In genomic region chr5:82019342-82020138, GRCh38 we compare ENCODE assay signal across 11 cellular contexts. TPM values are rescaled to one million over a fixed set of nuclear protein-coding genes. Genes with fewer than 3 reads are reported as not detected.
DNase-seq lines count a peak whose midpoint lies in the region; FAIRE-seq and TF ChIP-seq lines count a peak whose summit lies in the region.
"Had no signal": no experiment of that assay in that cellular context is flagged by ENCODE, and none has a peak within 500 bp of the region (broad histone marks: within the 10 kb centered on the region; RNA-seq: fewer than 3 reads in every experiment).

No MANE protein-coding gene starts in this region.

- peaks cover 3% of the 10 kb centered on the region for H3K36me3 Mint-ChIP-seq in activated CD4-positive, alpha-beta T cell treated with anti-CD3 and anti-CD28 coated beads, Interleukin-2, amount 10 ng/mL, durations not matched to agents 24 days and 14 days (ENCODE audit: low read depth)

- no peak overlapping the region for H3K4me3 Mint-ChIP-seq in activated CD4-positive, alpha-beta T cell treated with anti-CD3 and anti-CD28 coated beads, Interleukin-2, amount 10 ng/mL, durations not matched to agents 24 days and 14 days

- H3K27ac Mint-ChIP-seq in activated CD4-positive, alpha-beta T cell treated with anti-CD3 and anti-CD28 coated beads, Interleukin-2, amount 10 ng/mL, durations not matched to agents 24 days and 14 days = no peak overlapping the region

- H3K9me3 Mint-ChIP-seq in activated CD4-positive, alpha-beta T cell treated with anti-CD3 and anti-CD28 coated beads, Interleukin-2, amount 10 ng/mL, durations not matched to agents 24 days and 14 days = peaks cover 10% of the 10 kb centered on the region

- no peaks in the 10 kb centered on the region for H3K27me3 ChIP-seq in thyroid gland

- H3K9me3 ChIP-seq in thyroid gland = no peaks in the 10 kb centered on the region

- no peaks in the 10 kb centered on the region for H3K27me3 Mint-ChIP-seq in activated CD4-positive, alpha-beta T cell treated with anti-CD3 and anti-CD28 coated beads, Interleukin-2, amount 10 ng/mL, durations not matched to agents 24 days and 14 days

- TF ChIP-seq CTCF in fibroblast of the aortic adventitia (IDR thresholded peaks at IDR 0.05; ENCODE audit: insufficient read depth, low read length) (no peak), thyroid gland (IDR thresholded peaks at IDR 0.05) (no peak)

- no peak for FAIRE-seq in H54 (lab: Jason Lieb, UNC)
- FAIRE-seq: urothelium cell line had no signal

- H3K36me3 ChIP-seq in thyroid gland = no peaks in the 10 kb centered on the region

- peaks cover 7 to 9% of the 10 kb centered on the region in 2 donors for H3K4me1 ChIP-seq in thyroid gland

- H3K27ac ChIP-seq in thyroid gland = no peak overlapping the region

- no peaks in the 10 kb centered on the region for H3K4me1 Mint-ChIP-seq in activated CD4-positive, alpha-beta T cell treated with anti-CD3 and anti-CD28 coated beads, Interleukin-2, amount 10 ng/mL, durations not matched to agents 24 days and 14 days

- intact Hi-C loops in activated CD4-positive, alpha-beta T cell treated with anti-CD3 and anti-CD28 coated beads, Interleukin-2, amount 10 ng/mL, durations not matched to agents 24 days and 14 days (cut with micrococcal nuclease) = no loop called here
- intact Hi-C loops in thyroid gland (cut with DNase I) = no loop called here

- TF ChIP-seq POLR2A in thyroid gland (IDR thresholded peaks at IDR 0.05) (no peak), H54 (IDR thresholded peaks at IDR 0.05; ENCODE audit: low read depth, low read length) (no peak)

- WGBS in thyroid gland, 2 donors = 48 to 55% methylated on average over 5 of the region's 5 CpGs

- no peak overlapping the region for H3K4me3 ChIP-seq in fibroblast of the aortic adventitia (ENCODE audit: low read depth, low read length)
- H3K4me3 ChIP-seq in thyroid gland (replicated peaks in 1 of 3) = no peak overlapping the region

- peak; percentile 46 for DNase-seq in activated CD4-positive, alpha-beta T cell treated with anti-CD3 and anti-CD28 coated beads, Interleukin-2, amount 10 ng/mL, durations not matched to agents 24 days and 14 days
- DNase-seq in activated CD4-positive, alpha-beta T cell treated with anti-CD3 and anti-CD28 coated beads, Interleukin-2, amount 50 U/mL, for 1 hour = no peak
- DNase-seq in NCI-H446 treated with DMSO at 0.1 percent for 48 hours (lab: John Stamatoyannopoulos, UW) (peak; percentile 17), fibroblast of the aortic adventitia (ENCODE audit: low read depth) (peak; percentile 17), thyroid gland (peak; percentile 32 to 46), H54 (ENCODE audit: insufficient read length, low spot score) (no peak), SW 1271 (lab: John Stamatoyannopoulos, UW) (no peak)
- DNase-seq in activated CD4-positive, CD25-positive, alpha-beta regulatory T cell (lab: John Stamatoyannopoulos, UW) = no peak
- DNase-seq: activated CD4-positive, alpha-beta T cell treated with anti-CD3 and anti-CD28 coated beads for 4 hours; activated naive CD4-positive, alpha-beta T cell treated with anti-CD3 and anti-CD28 coated beads, Interleukin-2, amount 50 U/mL, for 16 hours had no signal

RNA-seq across cellular contexts. Expression of gene ATG10, which starts 47.7 kb away (rescaled TPM):
- total RNA-seq in activated CD4-positive, alpha-beta T cell treated with anti-CD3 and anti-CD28 coated beads, Interleukin-2, amount 10 ng/mL, durations not matched to agents 24 days and 14 days = 5.8 and 5.9 TPM in 2 replicates
- total RNA-seq in fibroblast of the aortic adventitia (ENCODE audit: low replicate concordance) = 8.8 and 16.8 TPM in 2 replicates
- total RNA-seq in thyroid gland = 10 to 100 TPM in 3 of 4 donors, 1 to 10 TPM in 1; 8.5 to 15.2 (median 11.6) TPM

Comparison
In these comparisons a context has a peak if more than half of its experiments do, and no peak if none do; other contexts are left out.
1. DNase-seq: peak in activated CD4-positive, alpha-beta T cell treated with anti-CD3 and anti-CD28 coated beads, Interleukin-2, amount 10 ng/mL, durations not matched to agents 24 days and 14 days (single experiment), NCI-H446 treated with DMSO at 0.1 percent for 48 hours (single experiment), fibroblast of the aortic adventitia (single experiment) and thyroid gland (2 of 2); none in activated CD4-positive, alpha-beta T cell treated with anti-CD3 and anti-CD28 coated beads, Interleukin-2, amount 50 U/mL, for 1 hour (single experiment), activated CD4-positive, CD25-positive, alpha-beta regulatory T cell (0 of 4), H54 (single experiment) and SW 1271 (0 of 2).